18 cellular contexts compared by ENCODE assay signal in genomic region chr3:162847511-162847910, GRCh38.
DNase-seq lines count a peak whose midpoint lies in the region; ATAC-seq, FAIRE-seq and TF ChIP-seq lines count a peak whose summit lies in the region.
"Had no signal": no experiment of that assay in that cellular context is flagged by ENCODE, and none has a peak within 500 bp of the region (broad histone marks: within the 10 kb centered on the region; RNA-seq: fewer than 3 reads in every experiment).

No MANE protein-coding gene starts in this region.

- H3K9me3 ChIP-seq in RWPE2 (ENCODE audit: severe bottlenecking): no peaks in the 10 kb centered on the region
- H3K9me3 ChIP-seq: BLaER1 treated with 17β-estradiol and CSF1 and Interleukin-3, amounts not matched to agents 10 nM and 100 nM; HAP-1 had no signal

- H3K4me3 ChIP-seq in RWPE2 (ENCODE audit: severe bottlenecking): no peak overlapping the region
- H3K4me3 ChIP-seq: BLaER1 treated with 17β-estradiol and CSF1 and Interleukin-3, amounts not matched to agents 10 nM and 100 nM; HAP-1 had no signal

- no peaks in the 10 kb centered on the region for H3K36me3 Mint-ChIP-seq in neural crest cell (ENCODE audit: low read depth)
- H3K36me3 Mint-ChIP-seq in naive thymus-derived CD8-positive, alpha-beta T cell: no peaks in the 10 kb centered on the region
- no peaks in the 10 kb centered on the region for H3K36me3 Mint-ChIP-seq in activated T-cell treated with anti-CD3 and anti-CD28 coated beads, Interleukin-2, amount 50 U/mL, for 72 hours (ENCODE audit: insufficient read depth in 2 of 2)

- no peak overlapping the region for H3K27ac ChIP-seq in RWPE2 (ENCODE audit: poor library complexity, severe bottlenecking)
- H3K27ac ChIP-seq: 22Rv1; BLaER1 treated with 17β-estradiol and CSF1 and Interleukin-3, amounts not matched to agents 10 nM and 100 nM had no signal

- H3K4me1 ChIP-seq in RWPE2 (ENCODE audit: insufficient read depth, poor library complexity, severe bottlenecking): no peaks in the 10 kb centered on the region
- H3K4me1 ChIP-seq: BLaER1 treated with 17β-estradiol and CSF1 and Interleukin-3, amounts not matched to agents 10 nM and 100 nM; HAP-1 had no signal

- H3K36me3 ChIP-seq in RWPE2 (ENCODE audit: low read depth): no peaks in the 10 kb centered on the region
- H3K36me3 ChIP-seq: BLaER1 treated with 17β-estradiol and CSF1 and Interleukin-3, amounts not matched to agents 10 nM and 100 nM; HAP-1 had no signal

- ATAC-seq in RWPE2 (ENCODE audit: low read depth): no peak
- no peak for ATAC-seq in naive thymus-derived CD8-positive, alpha-beta T cell
- no peak for ATAC-seq in activated T-cell treated with anti-CD3 and anti-CD28 coated beads, Interleukin-2, amount 50 U/mL, for 72 hours (replicated peaks in 1 of 2)

- no peaks in the 10 kb centered on the region for H3K4me1 Mint-ChIP-seq in neural crest cell
- H3K4me1 Mint-ChIP-seq in naive thymus-derived CD8-positive, alpha-beta T cell: no peaks in the 10 kb centered on the region
- no peaks in the 10 kb centered on the region for H3K4me1 Mint-ChIP-seq in activated T-cell treated with anti-CD3 and anti-CD28 coated beads, Interleukin-2, amount 50 U/mL, for 72 hours (ENCODE audit: low read depth)

- TF ChIP-seq CTCF in RWPE2 (IDR thresholded peaks at IDR 0.05; ENCODE audit: poor library complexity, severe bottlenecking): peak; percentile 28
- peak; percentile 32 for TF ChIP-seq CTCF in neural crest cell (conservative IDR thresholded peaks at IDR 0.05)

- H3K27ac Mint-ChIP-seq in neural crest cell (ENCODE audit: unreplicated experiment): no peak overlapping the region
- no peak overlapping the region for H3K27ac Mint-ChIP-seq in naive thymus-derived CD8-positive, alpha-beta T cell
- H3K27ac Mint-ChIP-seq in activated T-cell treated with anti-CD3 and anti-CD28 coated beads, Interleukin-2, amount 50 U/mL, for 72 hours: no peak overlapping the region
- H3K27ac Mint-ChIP-seq: CD4-positive, alpha-beta T cell had no signal

- POLR2A ChIA-PET in naive thymus-derived CD8-positive, alpha-beta T cell (lab: Charles Lee): no interaction called here

- no peak for DNase-seq in RWPE2 (ENCODE audit: low spot score)
- DNase-seq in frontal cortex (ENCODE audit: low spot score in 2 of 2): no peak
- no peak for DNase-seq in neural crest cell (ENCODE audit: low read depth, low spot score)
- DNase-seq in naive thymus-derived CD8-positive, alpha-beta T cell: no peak
- no peak for DNase-seq in NCI-H1092 treated with DMSO at 0.1 percent for 48 hours (lab: John Stamatoyannopoulos, UW)
- DNase-seq in activated T-cell treated with anti-CD3 and anti-CD28 coated beads, Interleukin-2, amount 50 U/mL, for 72 hours: no peak
- DNase-seq in NCI-H2029 (lab: John Stamatoyannopoulos, UW): no peak
- DNase-seq: ACHN; Calu3; CD4-positive, alpha-beta T cell; DMS 273 treated with DMSO at 0.1 percent for 48 hours; DMS79 had no signal

- peak; percentile 87 for FAIRE-seq in A204.1 (lab: Jason Lieb, UNC)
- FAIRE-seq in frontal cortex (lab: Jason Lieb, UNC): peak; percentile 33
- FAIRE-seq: GM12892, H1 had no signal

- no peaks in the 10 kb centered on the region for H3K9me3 Mint-ChIP-seq in neural crest cell
- peaks cover 0 to 13% (median 5%) of the 10 kb centered on the region in 9 donors for H3K9me3 Mint-ChIP-seq in naive thymus-derived CD8-positive, alpha-beta T cell
- peaks cover 3 to 10% of the 10 kb centered on the region in 2 donors for H3K9me3 Mint-ChIP-seq in activated T-cell treated with anti-CD3 and anti-CD28 coated beads, Interleukin-2, amount 50 U/mL, for 72 hours
- H3K9me3 Mint-ChIP-seq: CD4-positive, alpha-beta T cell had no signal

- H3K27me3 Mint-ChIP-seq in neural crest cell (ENCODE audit: low read depth): no peaks in the 10 kb centered on the region
- H3K27me3 Mint-ChIP-seq in naive thymus-derived CD8-positive, alpha-beta T cell: no peaks in the 10 kb centered on the region
- H3K27me3 Mint-ChIP-seq in activated T-cell treated with anti-CD3 and anti-CD28 coated beads, Interleukin-2, amount 50 U/mL, for 72 hours (ENCODE audit: low read depth): no peaks in the 10 kb centered on the region
- H3K27me3 Mint-ChIP-seq: CD4-positive, alpha-beta T cell had no signal

- H3K4me3 Mint-ChIP-seq in neural crest cell: no peak overlapping the region
- H3K4me3 Mint-ChIP-seq in naive thymus-derived CD8-positive, alpha-beta T cell: no peak overlapping the region
- no peak overlapping the region for H3K4me3 Mint-ChIP-seq in activated T-cell treated with anti-CD3 and anti-CD28 coated beads, Interleukin-2, amount 50 U/mL, for 72 hours
- H3K4me3 Mint-ChIP-seq: CD4-positive, alpha-beta T cell had no signal

- H3K27me3 ChIP-seq in RWPE2 (ENCODE audit: insufficient read depth, poor library complexity, severe bottlenecking): no peaks in the 10 kb centered on the region
- H3K27me3 ChIP-seq: BLaER1 treated with 17β-estradiol and CSF1 and Interleukin-3, amounts not matched to agents 10 nM and 100 nM had no signal
